Comparison of ENCODE assay signal across 2 cellular contexts in genomic region chr10:84308021-84308420, GRCh38.
TF ChIP-seq lines count a peak whose summit lies in the region.

No MANE protein-coding gene starts in this region.

TF ChIP-seq in GM12878, 131 proteins besides CTCF, POLR2A, EP300 and RAD21:
- no peak for TF ChIP-seq NFXL1 (IDR thresholded peaks at IDR 0.05; ENCODE audit: borderline replicate concordance)

TF ChIP-seq in GM12891, 5 proteins besides CTCF, POLR2A, EP300 and RAD21:
- no peak for TF ChIP-seq POLR2AphosphoS5 (IDR thresholded peaks at IDR 0.05; ENCODE audit: low read depth, low read length)
- TF ChIP-seq PAX5 (IDR thresholded peaks at IDR 0.05; ENCODE audit: insufficient read depth, low read length, severe bottlenecking), result no peak
- no peak for TF ChIP-seq TAF1 (IDR thresholded peaks at IDR 0.05; ENCODE audit: low read depth, low read length)
- TF ChIP-seq SPI1 (IDR thresholded peaks at IDR 0.05; ENCODE audit: low read depth, low read length), result no peak
- TF ChIP-seq POU2F2 (IDR thresholded peaks at IDR 0.05; ENCODE audit: low read depth, low read length), result no peak
